Comparison of ENCODE assay signal across 8 cellular contexts in the genomic region with DNA sequence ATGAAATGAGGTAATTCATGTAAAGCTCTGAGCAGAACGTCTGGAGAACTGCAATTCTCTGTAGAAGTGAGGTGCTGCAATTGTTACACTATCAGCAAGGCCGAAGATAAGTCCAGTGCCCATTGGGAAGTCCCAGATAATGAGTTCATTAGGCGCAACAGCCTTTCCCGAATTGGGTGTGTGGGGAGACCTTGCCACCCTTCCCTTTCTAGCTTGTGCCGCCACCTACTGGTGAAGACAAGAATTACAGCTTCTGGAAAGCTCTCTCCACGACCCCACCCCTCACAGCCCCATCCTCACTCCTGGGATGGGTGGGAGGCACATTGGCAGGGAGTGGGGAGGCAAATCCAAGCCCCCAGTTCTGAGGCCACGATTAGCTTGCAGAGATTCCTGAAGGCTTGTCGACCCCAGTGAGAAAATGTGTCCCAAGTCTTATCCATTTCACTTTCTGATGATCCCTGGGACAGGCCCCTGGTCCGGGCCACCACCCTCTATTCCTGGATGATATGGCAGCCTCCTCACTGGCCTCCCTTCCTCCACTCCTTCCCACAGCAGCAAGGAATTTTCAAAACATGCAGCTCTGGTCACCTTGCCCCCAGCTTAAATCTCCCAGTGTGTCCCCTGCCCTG. TPM values are rescaled to one million over a fixed set of nuclear protein-coding genes. Genes with fewer than 3 reads are reported as not detected.
DNase-seq lines count a peak whose midpoint lies in the region; ATAC-seq and TF ChIP-seq lines count a peak whose summit lies in the region.

No MANE protein-coding gene starts in this region.

- H3K36me3 Mint-ChIP-seq in CD4-positive, alpha-beta T cell (ENCODE audit: low read depth) = no peaks in the 10 kb centered on the region
- no peaks in the 10 kb centered on the region for H3K36me3 Mint-ChIP-seq in nephron (ENCODE audit: low read depth)

- H3K36me3 ChIP-seq in HCT116 (ENCODE audit: control insufficient read depth in 1 of 2, insufficient read depth in 2 of 2, low read length in 2 of 2) (no peaks in the 10 kb centered on the region), NT2/D1 (ENCODE audit: insufficient read depth, insufficient read length, low read length) (no peaks in the 10 kb centered on the region), fibroblast of lung (ENCODE audit: control insufficient read depth, insufficient read depth, low read length) (no peaks in the 10 kb centered on the region)

- no peak overlapping the region for H3K4me3 Mint-ChIP-seq in CD4-positive, alpha-beta T cell
- H3K4me3 Mint-ChIP-seq in nephron = no peak overlapping the region
- no peak overlapping the region for H3K4me3 Mint-ChIP-seq in stimulated activated naive CD8-positive, alpha-beta T cell treated with anti-CD3 and anti-CD28 coated beads, Interleukin-15, amount 100 ng/mL, for 72 hours

- no peaks in the 10 kb centered on the region for H3K9me3 Mint-ChIP-seq in CD4-positive, alpha-beta T cell
- no peaks in the 10 kb centered on the region for H3K9me3 Mint-ChIP-seq in nephron
- H3K9me3 Mint-ChIP-seq in stimulated activated naive CD8-positive, alpha-beta T cell treated with anti-CD3 and anti-CD28 coated beads, Interleukin-15, amount 100 ng/mL, for 72 hours = no peaks in the 10 kb centered on the region

- intact Hi-C loops in CD4-positive, alpha-beta T cell (cut with DNase I, micrococcal nuclease) = loop anchor here (1.0 to 5.0 kb wide), 5 partner anchors 168 to 443 kb away; partner anchors contain the start of genes HTD2 (in 2 of the 2) and RPP14 (in 2 of the 2)
- intact Hi-C loops in HCT116 (cut with micrococcal nuclease) = loop anchor here (1.0 to 5.0 kb wide), 4 partner anchors 62 to 324 kb away; partner anchors contain the start of genes HTD2 and RPP14

- H3K4me3 ChIP-seq in HCT116 (replicated peaks in 1 of 2; ENCODE audit: low read depth in 1 of 2, low read length in 2 of 2) = no peak overlapping the region
- H3K4me3 ChIP-seq in NT2/D1 (ENCODE audit: insufficient read length, low read depth) = no peak overlapping the region
- no peak overlapping the region for H3K4me3 ChIP-seq in fibroblast of lung (replicated peaks in 1 of 4; ENCODE audit: control extremely low read depth in 1 of 4, insufficient read depth in 1 of 4, low read depth in 3 of 4, low read length in 4 of 4)

- H3K9me3 ChIP-seq in CD4-positive, alpha-beta T cell (ENCODE audit: control insufficient read depth, low read length) = no peaks in the 10 kb centered on the region
- H3K9me3 ChIP-seq in HCT116 (ENCODE audit: control insufficient read depth in 1 of 2, insufficient read depth in 1 of 2, low read depth in 1 of 2, low read length in 2 of 2) = no peaks in the 10 kb centered on the region
- no peaks in the 10 kb centered on the region for H3K9me3 ChIP-seq in NT2/D1 (ENCODE audit: insufficient read depth, low read length)
- no peaks in the 10 kb centered on the region for H3K9me3 ChIP-seq in fibroblast of lung (ENCODE audit: control insufficient read depth, insufficient read depth, low read depth, low read length)

- peak; percentile 96 for TF ChIP-seq RAD21 in HCT116 (IDR thresholded peaks at IDR 0.05; ENCODE audit: low read depth)

- no peak for TF ChIP-seq POLR2A in HCT116 (IDR thresholded peaks at IDR 0.05; ENCODE audit: borderline replicate concordance, extremely low read depth, insufficient read depth, insufficient read length)

- peaks cover 4% of the 10 kb centered on the region for H3K27me3 ChIP-seq in CD4-positive, alpha-beta T cell (ENCODE audit: control insufficient read depth, insufficient read depth, low read length)
- no peaks in the 10 kb centered on the region for H3K27me3 ChIP-seq in HCT116 (ENCODE audit: insufficient read depth, low read length)
- no peaks in the 10 kb centered on the region for H3K27me3 ChIP-seq in NT2/D1 (ENCODE audit: insufficient read depth, insufficient read length)
- no peaks in the 10 kb centered on the region for H3K27me3 ChIP-seq in fibroblast of lung (ENCODE audit: control insufficient read depth, insufficient read depth, low read length)

- H3K27ac Mint-ChIP-seq in CD4-positive, alpha-beta T cell = no peak overlapping the region
- no peak overlapping the region for H3K27ac Mint-ChIP-seq in nephron
- H3K27ac Mint-ChIP-seq in stimulated activated naive CD8-positive, alpha-beta T cell treated with anti-CD3 and anti-CD28 coated beads, Interleukin-15, amount 100 ng/mL, for 72 hours = no peak overlapping the region

- no peaks in the 10 kb centered on the region for H3K4me1 Mint-ChIP-seq in CD4-positive, alpha-beta T cell (ENCODE audit: low read depth)
- peaks cover 23% of the 10 kb centered on the region for H3K4me1 Mint-ChIP-seq in nephron
- no peaks in the 10 kb centered on the region for H3K4me1 Mint-ChIP-seq in stimulated activated naive CD8-positive, alpha-beta T cell treated with anti-CD3 and anti-CD28 coated beads, Interleukin-15, amount 100 ng/mL, for 72 hours

- H3K4me1 ChIP-seq in HCT116 (ENCODE audit: control insufficient read depth in 1 of 2, insufficient read depth in 2 of 2, low read length in 2 of 2) (peaks cover 0 to 3% of the 10 kb centered on the region in 2 experiments; a peak in 1 of 4 replicates), NT2/D1 (ENCODE audit: insufficient read depth, insufficient read length) (peaks cover 5% of the 10 kb centered on the region), fibroblast of lung (ENCODE audit: control insufficient read depth, extremely low read depth, insufficient read depth, low read length) (peaks cover 25% of the 10 kb centered on the region)

- H3K79me2 ChIP-seq in HCT116 (ENCODE audit: insufficient read depth, low read length) (no peaks in the 10 kb centered on the region), fibroblast of lung (ENCODE audit: control insufficient read depth, insufficient read depth, low read length) (no peaks in the 10 kb centered on the region)

- H2AFZ ChIP-seq in HCT116 (ENCODE audit: low read depth, low read length, poor library complexity, severe bottlenecking) (peak overlapping the region; percentile 81), fibroblast of lung (ENCODE audit: low read length) (no peak overlapping the region)

- RAD21 ChIA-PET in HCT116 (lab: Charles Lee; ENCODE audit: low non-redundant PET in 1 of 2, low total read pairs in 2 of 2, uncharacterized antibody in 2 of 2, unreplicated experiment in 2 of 2) = interaction anchor here (0.6 to 1.2 kb wide), 5 partner anchors 45 to 315 kb away, joined by 3 to 6 read pairs (median 4); no protein-coding TSS in a partner anchor

- CTCF ChIA-PET in CD4-positive, alpha-beta T cell (lab: Charles Lee) = interaction anchor here (0.9 to 1.7 kb wide), 8 partner anchors 13 to 442 kb away, joined by 3 to 7 read pairs (median 4); partner anchors contain the start of genes HTD2, KCTD6 and RPP14
- CTCF ChIA-PET in HCT116 (lab: Charles Lee) = interaction anchor here (0.9 to 3.2 kb wide), 15 partner anchors 9 to 442 kb away, joined by 3 to 53 read pairs (median 6); partner anchors contain the start of genes HTD2, KCTD6 and RPP14

- no peak overlapping the region for H3K27ac ChIP-seq in CD4-positive, alpha-beta T cell (ENCODE audit: low read depth, low read length)
- H3K27ac ChIP-seq in HCT116 (ENCODE audit: low read depth, low read length) (no peak overlapping the region), fibroblast of lung (ENCODE audit: insufficient read depth, low read length) (peak overlapping the region; percentile 77)

- TF ChIP-seq CTCF in CD4-positive, alpha-beta T cell (IDR thresholded peaks at IDR 0.05) = peak; percentile 81
- peak; percentile 82 to 92 (median 89) for TF ChIP-seq CTCF in HCT116 (IDR thresholded peaks at IDR 0.05 in 2 of 3, conservative IDR thresholded peaks at IDR 0.05 in 1 of 3; ENCODE audit: borderline replicate concordance in 1 of 3, insufficient read depth in 1 of 3, low read depth in 2 of 3, low read length in 2 of 3)
- TF ChIP-seq CTCF in fibroblast of lung (conservative IDR thresholded peaks at IDR 0.05 in 1 of 2, IDR thresholded peaks at IDR 0.05 in 1 of 2; ENCODE audit: low read depth in 1 of 2, low read length in 2 of 2) = peak; percentile 91 to 93
- peak; percentile 83 to 93 (median 93) for TF ChIP-seq CTCF in nephron (IDR thresholded peaks at IDR 0.05; ENCODE audit: unreplicated experiment in 3 of 3)

- peak; percentile 28 to 55 (median 42) for DNase-seq in CD4-positive, alpha-beta T cell
- DNase-seq in HCT116 (ENCODE audit: low read depth, low spot score) (peak; percentile 29), NT2/D1 (ENCODE audit: low read depth, low spot score) (peak; percentile 59), activated T-cell treated with anti-CD3 and anti-CD28 coated beads for 48 hours (ENCODE audit: low read depth) (peak; percentile 45), fibroblast of lung (ENCODE audit: low read depth in 2 of 2) (peak; percentile 39 to 74)
- peak; percentile 56 to 63 for DNase-seq in stimulated activated naive CD8-positive, alpha-beta T cell treated with anti-CD3 and anti-CD28 coated beads, Interleukin-15, amount 100 ng/mL, for 72 hours

- H4K20me1 ChIP-seq in HCT116 (ENCODE audit: insufficient read depth) = no peaks in the 10 kb centered on the region
- no peaks in the 10 kb centered on the region for H4K20me1 ChIP-seq in fibroblast of lung (ENCODE audit: control insufficient read depth, extremely low read depth, insufficient read depth, low read length)

- H3K27me3 Mint-ChIP-seq in CD4-positive, alpha-beta T cell = no peaks in the 10 kb centered on the region
- H3K27me3 Mint-ChIP-seq in nephron (ENCODE audit: low read depth) = peaks cover 14% of the 10 kb centered on the region
- peaks cover 32% of the 10 kb centered on the region for H3K27me3 Mint-ChIP-seq in stimulated activated naive CD8-positive, alpha-beta T cell treated with anti-CD3 and anti-CD28 coated beads, Interleukin-15, amount 100 ng/mL, for 72 hours

- BruUV-seq in HCT116 (replicated peaks; lab: Mats Ljungman, UMichigan) = no TSS peak

- POLR2A ChIA-PET in CD4-positive, alpha-beta T cell (lab: Charles Lee) = interaction anchor here (1.0 kb wide), 1 partner anchor 324 kb away, joined by 3 read pairs; the partner anchor contains the start of genes HTD2 and RPP14
- POLR2A ChIA-PET in HCT116 (lab: Charles Lee) = no interaction called here

- ATAC-seq in CD4-positive, alpha-beta T cell (ENCODE audit: poor library complexity) = peak; percentile 60
- peak; percentile 93 for ATAC-seq in HCT116
- ATAC-seq in stimulated activated naive CD8-positive, alpha-beta T cell treated with anti-CD3 and anti-CD28 coated beads, Interleukin-15, amount 100 ng/mL, for 72 hours = peak; percentile 57
- ATAC-seq in GM18873 (IDR thresholded peaks at IDR 0.05; ENCODE audit: low FRiP score, unreplicated experiment) = no peak

- H3K4me2 ChIP-seq in HCT116 (ENCODE audit: low read length) (peak overlapping the region; percentile 17; the same call in 1 of the 2 replicates), fibroblast of lung (ENCODE audit: extremely low read depth, insufficient read depth, low read length) (no peak overlapping the region)

- H3K9me2 ChIP-seq in HCT116 (ENCODE audit: insufficient read depth) = no peaks in the 10 kb centered on the region

- no peak overlapping the region for H3K9ac ChIP-seq in HCT116 (ENCODE audit: low read length)
- no peak overlapping the region for H3K9ac ChIP-seq in NT2/D1 (ENCODE audit: insufficient read length, low read depth)
- no peak overlapping the region for H3K9ac ChIP-seq in fibroblast of lung (ENCODE audit: insufficient read depth, low read length)

RNA-seq across cellular contexts. Expression of gene FAM3D, which starts 36.4 kb away (rescaled TPM):
- total RNA-seq in CD4-positive, alpha-beta T cell = not detected
- total RNA-seq in HCT116 (2021; ENCODE audit: unreplicated experiment) (0.32 TPM), fibroblast of lung (not detected in 2 replicates)
- polyA plus RNA-seq in HCT116 (2012) = 0.13 TPM in 1 of 2 replicates, not detected in the other
- polyA plus RNA-seq in fibroblast of lung = not detected in 2 replicates
- not detected in 2 replicates for polyA plus RNA-seq in fibroblast of lung (2012)
- not detected in 2 replicates for polyA minus RNA-seq in fibroblast of lung (ENCODE audit: low replicate concordance)

RNA-seq across cellular contexts. Expression of gene FAM107A, which starts 53.0 kb away (rescaled TPM):
- total RNA-seq in CD4-positive, alpha-beta T cell = not detected
- not detected for total RNA-seq in HCT116 (2021; ENCODE audit: unreplicated experiment)
- polyA plus RNA-seq in HCT116 (2012) = 0.03 TPM in 1 of 2 replicates, not detected in the other
- under 0.01 TPM in 2 replicates for total RNA-seq in fibroblast of lung
- 0.02 and 0.16 TPM in 2 replicates for polyA plus RNA-seq in fibroblast of lung
- 0.05 and 0.12 TPM in 2 replicates for polyA plus RNA-seq in fibroblast of lung (2012)
- polyA minus RNA-seq in fibroblast of lung (ENCODE audit: low replicate concordance) = 0.20 TPM in 1 of 2 replicates, not detected in the other
